21 cellular contexts compared by ENCODE assay signal in genomic region chr22:27146871-27147591, GRCh38.
"Had no signal": no experiment of that assay in that cellular context is flagged by ENCODE, and none has a peak within 500 bp of the region (broad histone marks: within the 10 kb centered on the region; RNA-seq: fewer than 3 reads in every experiment).

No MANE protein-coding gene starts in this region.

- DNase-seq: activated B cell treated with CpG ODN at 0.5 μM for 24 hours; activated CD4-positive, alpha-beta memory T cell treated with anti-CD3 and anti-CD28 coated beads, Interleukin-2, amount 10 ng/mL, durations not matched to agents 7 days and 5 days; activated CD4-positive, alpha-beta T cell treated with anti-CD3 and anti-CD28 coated beads for 48 hours; activated CD8-positive, alpha-beta memory T cell treated with anti-CD3 and anti-CD28 coated beads, Interleukin-2, amount 10 ng/mL, durations not matched to agents 7 days and 5 days; activated naive CD8-positive, alpha-beta T cell treated with anti-CD3 and anti-CD28 coated beads, Interleukin-2, amount 10 ng/mL, durations not matched to agents 7 days and 5 days; amygdala; erythroblast; gastrocnemius medialis; left ventricle myocardium superior; mucosa of descending colon; naive B cell; ovary; psoas muscle; right cardiac atrium; stimulated activated CD4-positive, alpha-beta T cell treated with anti-CD3 and anti-CD28 coated beads, Interleukin-2, amount 100 ng/mL, for 24 hours; stimulated activated naive CD8-positive, alpha-beta T cell treated with anti-CD3 and anti-CD28 coated beads, Interleukin-15, Interleukin-2, amounts not matched to agents 100 U/mL and 50 U/mL, for 24 hours; substantia nigra; tibial artery; uterus had no signal

- FAIRE-seq: colon, endometrium had no signal

- H3K4me1 ChIP-seq: gastrocnemius medialis, psoas muscle, uterus had no signal

- H3K4me3 ChIP-seq: gastrocnemius medialis, mucosa of descending colon, ovary, psoas muscle, tibial artery, uterus had no signal

- H3K9me3 ChIP-seq: gastrocnemius medialis, mucosa of descending colon, ovary, psoas muscle, tibial artery, uterus had no signal

- ATAC-seq: activated CD8-positive, alpha-beta memory T cell treated with anti-CD3 and anti-CD28 coated beads, Interleukin-2, amount 10 ng/mL, durations not matched to agents 7 days and 5 days; gastrocnemius medialis; left ventricle myocardium superior; mucosa of descending colon; psoas muscle; right cardiac atrium; stimulated activated naive CD8-positive, alpha-beta T cell treated with anti-CD3 and anti-CD28 coated beads, Interleukin-15, Interleukin-2, amounts not matched to agents 100 U/mL and 50 U/mL, for 24 hours had no signal

- H3K27ac ChIP-seq: gastrocnemius medialis, ovary, psoas muscle, tibial artery, uterus had no signal
